In the genomic region with DNA sequence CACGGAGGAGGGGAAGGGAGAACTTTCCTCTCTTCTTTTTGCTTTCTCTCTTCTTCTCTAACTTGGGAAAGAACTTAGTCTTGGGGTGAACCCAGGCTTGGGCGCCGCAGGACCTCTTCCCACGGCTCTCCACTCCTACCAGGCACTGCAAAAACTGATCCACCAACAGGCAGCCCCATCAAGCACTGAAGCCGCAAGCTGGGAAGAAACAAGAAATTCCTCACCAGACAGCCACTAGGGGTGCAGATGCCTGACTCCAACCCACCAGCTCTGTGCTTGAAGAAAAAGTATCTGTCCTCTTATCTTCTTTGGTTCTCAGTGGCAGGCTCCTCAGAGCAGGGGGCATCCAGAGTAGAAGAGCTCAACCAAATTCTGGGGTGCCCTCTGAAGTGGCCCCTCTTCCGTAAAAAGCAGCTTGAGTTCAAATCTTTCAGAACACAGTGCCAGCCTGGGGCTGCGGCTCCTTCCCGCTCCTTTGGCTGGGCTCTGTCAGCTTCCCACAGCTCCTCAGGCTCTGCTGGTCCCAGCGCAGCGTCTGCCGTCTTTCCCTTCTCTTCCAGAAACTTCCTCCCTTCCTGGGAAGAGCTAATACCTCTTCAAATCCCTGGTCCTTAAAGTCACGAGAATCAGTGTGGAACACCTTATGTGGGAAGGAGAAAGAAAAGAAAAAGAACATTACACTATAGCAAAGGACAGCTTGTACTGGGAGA, we compare ENCODE assay signal across 9 cellular contexts. TPM values are rescaled to one million over a fixed set of nuclear protein-coding genes. Genes with fewer than 3 reads are reported as not detected.
DNase-seq lines count a peak whose midpoint lies in the region; ATAC-seq, FAIRE-seq and TF ChIP-seq lines count a peak whose summit lies in the region.
"Had no signal": no experiment of that assay in that cellular context is flagged by ENCODE, and none has a peak within 500 bp of the region (broad histone marks: within the 10 kb centered on the region; RNA-seq: fewer than 3 reads in every experiment).

No MANE protein-coding gene starts in this region.

- intact Hi-C loops in kidney (cut with DNase I), result no loop called here

- no peaks in the 10 kb centered on the region for H3K27me3 ChIP-seq in MG63

- H3K4me1 ChIP-seq in kidney (ENCODE audit: control insufficient read depth in 1 of 2, insufficient read depth in 1 of 2, low read depth in 1 of 2, low read length in 2 of 2), result peaks cover 24 to 33% of the 10 kb centered on the region in 2 donors

- FAIRE-seq in kidney (lab: Jason Lieb, UNC) (no peak), urothelium cell line (lab: Jason Lieb, UNC) (no peak)

- no peaks in the 10 kb centered on the region for H3K9me3 Mint-ChIP-seq in activated naive CD4-positive, alpha-beta T cell treated with anti-CD3 and anti-CD28 coated beads, Interleukin-2, amount 50 U/mL, for 72 hours
- H3K9me3 Mint-ChIP-seq: memory B cell had no signal

- DNase-seq in AG08396 (ENCODE audit: low spot score) (peak; percentile 29), kidney (no peak), MG63 (no peak), urothelium cell line (ENCODE audit: low spot score) (no peak)
- DNase-seq in activated naive CD4-positive, alpha-beta T cell treated with anti-CD3 and anti-CD28 coated beads, Interleukin-2, amount 50 U/mL, for 72 hours (ENCODE audit: low spot score in 2 of 2), result no peak
- no peak for DNase-seq in activated CD4-positive, alpha-beta T cell treated with anti-CD3 and anti-CD28 coated beads, Interleukin-2, amount 50 U/mL, for 48 hours

- no peak overlapping the region for H3K4me3 ChIP-seq in GM12875 (ENCODE audit: low read depth, low read length)
- H3K4me3 ChIP-seq in kidney (ENCODE audit: low read length in 2 of 2), result peak overlapping the region in 1 of 2 donors; percentile 92
- no peak overlapping the region for H3K4me3 ChIP-seq in MG63

- H3K36me3 Mint-ChIP-seq in activated naive CD4-positive, alpha-beta T cell treated with anti-CD3 and anti-CD28 coated beads, Interleukin-2, amount 50 U/mL, for 72 hours, result peaks cover 27 to 43% of the 10 kb centered on the region in 2 donors

- 0 out of 2 replicates have a peak, but pooled peaks have one; percentile 20 for TF ChIP-seq CTCF in GM12875 (IDR thresholded peaks at IDR 0.05; ENCODE audit: borderline replicate concordance, insufficient read depth, low read depth, low read length)
- TF ChIP-seq CTCF in kidney (IDR thresholded peaks at IDR 0.05; ENCODE audit: borderline replicate concordance, extremely low read depth, insufficient read depth), result peak; percentile 10

- H3K27ac ChIP-seq in kidney (ENCODE audit: low read depth in 2 of 2, low read length in 2 of 2), result no peak overlapping the region

- H3K36me3 ChIP-seq in kidney (ENCODE audit: control insufficient read depth in 1 of 2, insufficient read depth in 2 of 2, low read length in 2 of 2), result peaks cover 0 to 4% of the 10 kb centered on the region in 2 donors
- peaks cover 30% of the 10 kb centered on the region for H3K36me3 ChIP-seq in MG63

- peak overlapping the region in 1 of 2 donors; percentile 26 for H3K9ac ChIP-seq in kidney (ENCODE audit: low read length in 2 of 2)

- peak overlapping the region; percentile 51 to 88 for H3K27ac Mint-ChIP-seq in activated naive CD4-positive, alpha-beta T cell treated with anti-CD3 and anti-CD28 coated beads, Interleukin-2, amount 50 U/mL, for 72 hours

- ATAC-seq in activated naive CD4-positive, alpha-beta T cell treated with anti-CD3 and anti-CD28 coated beads, Interleukin-2, amount 50 U/mL, for 72 hours, result no peak
- no peak for ATAC-seq in HG02981 (IDR thresholded peaks at IDR 0.05; ENCODE audit: unreplicated experiment)

- H3K9me3 ChIP-seq in kidney (ENCODE audit: control insufficient read depth in 1 of 2, low read length in 2 of 2) (no peaks in the 10 kb centered on the region), MG63 (no peaks in the 10 kb centered on the region)

RNA-seq across cellular contexts. Expression of a gene that starts 2.4 kb away (rescaled TPM):
- 10 to 100 TPM; 31.1 to 64.4 TPM for total RNA-seq in activated naive CD4-positive, alpha-beta T cell treated with anti-CD3 and anti-CD28 coated beads, Interleukin-2, amount 50 U/mL, for 72 hours
- total RNA-seq in kidney, result 19.1 TPM
- 20.9 TPM for polyA plus RNA-seq in kidney (ENCODE audit: insufficient read depth, low read depth, low replicate concordance)
- total RNA-seq in MG63 (2014; rRNA removed; shearing (Covaris generic); ENCODE audit: low replicate concordance), result 5.6 and 7.2 TPM in 2 replicates

RNA-seq across cellular contexts. Expression of a gene that starts 35.3 kb away (rescaled TPM):
- total RNA-seq in activated naive CD4-positive, alpha-beta T cell treated with anti-CD3 and anti-CD28 coated beads, Interleukin-2, amount 50 U/mL, for 72 hours, result 10 to 100 TPM; 22.3 to 39.0 TPM
- 25.9 TPM for total RNA-seq in kidney
- 52.4 TPM for polyA plus RNA-seq in kidney (ENCODE audit: insufficient read depth, low read depth, low replicate concordance)
- total RNA-seq in MG63 (2014; rRNA removed; shearing (Covaris generic); ENCODE audit: low replicate concordance), result 13.6 and 18.5 TPM in 2 replicates

RNA-seq across cellular contexts. Expression of a gene that starts 39.3 kb away (rescaled TPM):
- total RNA-seq in activated naive CD4-positive, alpha-beta T cell treated with anti-CD3 and anti-CD28 coated beads, Interleukin-2, amount 50 U/mL, for 72 hours, result under 1 TPM; 0.35 to 0.73 TPM
- 0.69 TPM for total RNA-seq in kidney
- 1.6 TPM for polyA plus RNA-seq in kidney (ENCODE audit: insufficient read depth, low read depth, low replicate concordance)
- total RNA-seq in MG63 (2014; rRNA removed; shearing (Covaris generic); ENCODE audit: low replicate concordance), result not detected in 2 replicates
